In genomic region chrX:142483965-142484364, GRCh38 we compare ENCODE assay signal across 14 cellular contexts.
DNase-seq lines count a peak whose midpoint lies in the region; ATAC-seq and TF ChIP-seq lines count a peak whose summit lies in the region.
"Had no signal": no experiment of that assay in that cellular context is flagged by ENCODE, and none has a peak within 500 bp of the region (broad histone marks: within the 10 kb centered on the region; RNA-seq: fewer than 3 reads in every experiment).

No MANE protein-coding gene starts in this region.

- no peaks in the 10 kb centered on the region for H3K36me3 Mint-ChIP-seq in WTC11

- no peak overlapping the region for H3K4me3 ChIP-seq in epithelial cell of esophagus (ENCODE audit: low read length)
- H3K4me3 ChIP-seq: GM23248 had no signal

- no peak for TF ChIP-seq CTCF in epithelial cell of esophagus (IDR thresholded peaks at IDR 0.05; ENCODE audit: insufficient read depth, low read depth, low read length, missing control alignments)
- TF ChIP-seq CTCF in WTC11 (IDR thresholded peaks at IDR 0.05), result no peak

- POLR2A ChIA-PET in WTC11 (lab: Charles Lee), result no interaction called here

- H3K9me3 Mint-ChIP-seq in WTC11, result peaks cover 9% of the 10 kb centered on the region

- DNase-seq in COR-L47 (lab: John Stamatoyannopoulos, UW), result peak; percentile 19
- peak; percentile 35 for DNase-seq in DMS53 treated with DMSO at 0.1 percent for 48 hours (lab: John Stamatoyannopoulos, UW; ENCODE audit: unreplicated experiment)
- DNase-seq in NCI-H748 (lab: John Stamatoyannopoulos, UW; ENCODE audit: unreplicated experiment), result peak; percentile 62
- peak; percentile 44 for DNase-seq in epithelial cell of esophagus (ENCODE audit: low read depth)
- DNase-seq in activated gamma-delta T cell treated with Interleukin-2 at 50 U/mL for 16 hours, result no peak
- no peak for DNase-seq in WTC11 (ENCODE audit: low spot score)
- DNase-seq: C1 segment of cervical spinal cord; CD4-positive, alpha-beta T cell; DMS153; GF-D8; GM23248 had no signal

- no peak overlapping the region for H3K27ac Mint-ChIP-seq in WTC11
- H3K27ac Mint-ChIP-seq: B cell; CD4-positive, alpha-beta T cell had no signal

- no peak overlapping the region for H3K4me3 Mint-ChIP-seq in WTC11
- H3K4me3 Mint-ChIP-seq: B cell; CD4-positive, alpha-beta T cell had no signal

- H3K4me1 Mint-ChIP-seq in WTC11, result no peaks in the 10 kb centered on the region
- H3K4me1 Mint-ChIP-seq: B cell had no signal

- CTCF ChIA-PET in WTC11 (lab: Charles Lee), result no interaction called here

- ATAC-seq in WTC11 (no peak), HG02981 (IDR thresholded peaks at IDR 0.05; ENCODE audit: unreplicated experiment) (no peak)
- ATAC-seq: HCT116 had no signal

- no peaks in the 10 kb centered on the region for H3K27me3 Mint-ChIP-seq in WTC11 (ENCODE audit: low read depth)
- H3K27me3 Mint-ChIP-seq: B cell; CD4-positive, alpha-beta T cell had no signal

TF ChIP-seq in WTC11, 78 proteins besides CTCF, POLR2A, EP300 and RAD21:
- TF ChIP-seq HMGXB4 (CRISPR knock-in tag; IDR thresholded peaks at IDR 0.05), result no peak

Comparison
In these comparisons a context has a peak if more than half of its experiments do, and no peak if none do; other contexts are left out.
1. DNase-seq: peak in COR-L47 (single experiment), DMS53 treated with DMSO at 0.1 percent for 48 hours (single experiment), NCI-H748 (single experiment) and epithelial cell of esophagus (single experiment); none in activated gamma-delta T cell treated with Interleukin-2 at 50 U/mL for 16 hours (single experiment) and WTC11 (single experiment).